In genomic region chr5:159311063-159311462, GRCh38 we compare ENCODE assay signal across 17 cellular contexts. TPM values are rescaled to one million over a fixed set of nuclear protein-coding genes. Genes with fewer than 3 reads are reported as not detected.
DNase-seq lines count a peak whose midpoint lies in the region; ATAC-seq and TF ChIP-seq lines count a peak whose summit lies in the region.
"Had no signal": no experiment of that assay in that cellular context is flagged by ENCODE, and none has a peak within 500 bp of the region (broad histone marks: within the 10 kb centered on the region; RNA-seq: fewer than 3 reads in every experiment).

No MANE protein-coding gene starts in this region.

- 93% methylated on average over 6 of the region's 7 CpGs for WGBS in mesenchymal stem cell
- 39% methylated on average over 7 of the region's 7 CpGs for WGBS in prostate gland

- H3K14ac ChIP-seq in mesenchymal stem cell (ENCODE audit: low read length in 2 of 2) = no peak overlapping the region

- H3K27ac Mint-ChIP-seq in activated CD4-positive, alpha-beta T cell treated with anti-CD3 and anti-CD28 coated beads for 36 hours = no peak overlapping the region
- H3K27ac Mint-ChIP-seq in type B pancreatic cell = no peak overlapping the region

- peak overlapping the region; percentile 36 for H3K9ac ChIP-seq in mesenchymal stem cell (ENCODE audit: low read length)

- H3K9me3 ChIP-seq in breast epithelium (no peaks in the 10 kb centered on the region), mesenchymal stem cell (ENCODE audit: control insufficient read depth, low read length) (no peaks in the 10 kb centered on the region), prostate gland (no peaks in the 10 kb centered on the region)
- H3K9me3 ChIP-seq: A549, HAP-1, right lobe of liver had no signal

- no peak for TF ChIP-seq CTCF in breast epithelium (IDR thresholded peaks at IDR 0.05)
- TF ChIP-seq CTCF in type B pancreatic cell (conservative IDR thresholded peaks at IDR 0.05) = no peak
- TF ChIP-seq CTCF in prostate gland (IDR thresholded peaks at IDR 0.05) = no peak

- no peak overlapping the region for H3K23ac ChIP-seq in mesenchymal stem cell (ENCODE audit: low read length in 2 of 2)

- H4K8ac ChIP-seq in mesenchymal stem cell (ENCODE audit: low read length) = no peak overlapping the region

- no peak for ATAC-seq in activated CD4-positive, alpha-beta T cell treated with anti-CD3 and anti-CD28 coated beads for 36 hours
- ATAC-seq in GM21423 (IDR thresholded peaks at IDR 0.05; ENCODE audit: unreplicated experiment) = no peak
- ATAC-seq: A549, right lobe of liver had no signal

- H4K91ac ChIP-seq in mesenchymal stem cell (ENCODE audit: low read length) = no peak overlapping the region

- H3K79me1 ChIP-seq in mesenchymal stem cell (replicated peaks; ENCODE audit: low read length, poor library complexity, severe bottlenecking) = no peaks in the 10 kb centered on the region

- no peaks in the 10 kb centered on the region for H3K36me3 Mint-ChIP-seq in activated CD4-positive, alpha-beta T cell treated with anti-CD3 and anti-CD28 coated beads for 36 hours (ENCODE audit: low read depth)
- H3K36me3 Mint-ChIP-seq in type B pancreatic cell = no peaks in the 10 kb centered on the region

- peaks cover 0 to 3% of the 10 kb centered on the region in 2 donors for H3K27me3 ChIP-seq in breast epithelium
- peaks cover 56 to 69% of the 10 kb centered on the region in 2 experiments for H3K27me3 ChIP-seq in mesenchymal stem cell (ENCODE audit: control insufficient read depth in 1 of 2, insufficient read depth in 1 of 2, low read length in 2 of 2)
- H3K27me3 ChIP-seq in prostate gland (replicated peaks; ENCODE audit: insufficient read depth) = no peaks in the 10 kb centered on the region

- no peak overlapping the region for H2BK120ac ChIP-seq in mesenchymal stem cell (ENCODE audit: low read depth, low read length)

- H3K4me2 ChIP-seq in mesenchymal stem cell (ENCODE audit: low read length, poor library complexity, severe bottlenecking) = no peak overlapping the region
- H3K4me2 ChIP-seq: A549 had no signal

- H3K18ac ChIP-seq in mesenchymal stem cell (ENCODE audit: low read depth in 1 of 2, low read length in 2 of 2) = no peak overlapping the region

- POLR2A ChIA-PET in activated CD4-positive, alpha-beta T cell treated with anti-CD3 and anti-CD28 coated beads for 36 hours (lab: Charles Lee) = interaction anchor here (0.8 kb wide), 1 partner anchor 154 kb away, joined by 3 read pairs; no protein-coding TSS in a partner anchor

- H3K9me3 Mint-ChIP-seq in activated CD4-positive, alpha-beta T cell treated with anti-CD3 and anti-CD28 coated beads for 36 hours (ENCODE audit: low read depth) = no peaks in the 10 kb centered on the region
- no peaks in the 10 kb centered on the region for H3K9me3 Mint-ChIP-seq in type B pancreatic cell

- H2AFZ ChIP-seq in mesenchymal stem cell (ENCODE audit: low read depth, low read length) = no peak overlapping the region

- no peak for TF ChIP-seq POLR2A in breast epithelium (IDR thresholded peaks at IDR 0.05)
- no peak for TF ChIP-seq POLR2A in prostate gland (IDR thresholded peaks at IDR 0.05)

- H3K4me3 Mint-ChIP-seq in activated CD4-positive, alpha-beta T cell treated with anti-CD3 and anti-CD28 coated beads for 36 hours = peak overlapping the region; percentile 13
- H3K4me3 Mint-ChIP-seq in type B pancreatic cell = peak overlapping the region; percentile 70

- peaks cover 5% of the 10 kb centered on the region for H3K27me3 Mint-ChIP-seq in activated CD4-positive, alpha-beta T cell treated with anti-CD3 and anti-CD28 coated beads for 36 hours
- H3K27me3 Mint-ChIP-seq in type B pancreatic cell = peaks cover 74% of the 10 kb centered on the region

- intact Hi-C loops in activated CD4-positive, alpha-beta T cell treated with anti-CD3 and anti-CD28 coated beads for 36 hours (cut with DNase I, micrococcal nuclease) = loop anchor here in 1 of 2 experiments (10.0 kb wide), 1 partner anchor 616 kb away; no protein-coding TSS in a partner anchor
- intact Hi-C loops in breast epithelium (cut with DNase I; ENCODE audit: low total_unique reads) = no loop called here
- intact Hi-C loops in prostate gland (cut with DNase I) = no loop called here

- DNase-seq in activated CD4-positive, alpha-beta T cell treated with anti-CD3 and anti-CD28 coated beads for 36 hours = no peak
- no peak for DNase-seq in activated CD4-positive, alpha-beta T cell treated with anti-CD3 and anti-CD28 coated beads for 1 hour
- DNase-seq in breast epithelium (ENCODE audit: low spot score in 2 of 2) (no peak), mesenchymal stem cell (no peak), type B pancreatic cell (ENCODE audit: extremely low spot score, unreplicated experiment) (no peak), prostate gland (ENCODE audit: low spot score) (no peak)
- DNase-seq in activated naive CD4-positive, alpha-beta T cell treated with anti-CD3 and anti-CD28 coated beads, Interleukin-2, amount 50 U/mL, for 16 hours = no peak
- DNase-seq: activated CD4-positive, CD25-positive, alpha-beta regulatory T cell treated with anti-CD3 and anti-CD28 coated beads, Interleukin-2, amount 50 U/mL, for 72 hours; Kasumi-1; NCI-H187 treated with DMSO at 0.1 percent for 48 hours; right lobe of liver had no signal

- no peak overlapping the region for H2BK5ac ChIP-seq in mesenchymal stem cell (ENCODE audit: low read depth, low read length, poor library complexity, severe bottlenecking)

- no peak overlapping the region for H2BK12ac ChIP-seq in mesenchymal stem cell (ENCODE audit: low read length in 2 of 2)

- H2AK5ac ChIP-seq in mesenchymal stem cell (ENCODE audit: low read length, severe bottlenecking) = no peak overlapping the region

- peak overlapping the region in 2 of 3 donors; percentile 24 to 54 for H3K4me3 ChIP-seq in breast epithelium
- peak overlapping the region in 1 of 2 experiments; percentile 51 for H3K4me3 ChIP-seq in mesenchymal stem cell (ENCODE audit: insufficient read depth in 1 of 2, low read depth in 1 of 2, low read length in 2 of 2)
- H3K4me3 ChIP-seq in prostate gland = peak overlapping the region in 1 of 2 donors; percentile 4
- H3K4me3 ChIP-seq: A549, HAP-1, right lobe of liver had no signal

- H3K4me1 ChIP-seq in breast epithelium = no peaks in the 10 kb centered on the region
- H3K4me1 ChIP-seq in mesenchymal stem cell (ENCODE audit: control insufficient read depth, insufficient read depth, low read depth, low read length) = peaks cover 3% of the 10 kb centered on the region
- H3K4me1 ChIP-seq in prostate gland (replicated peaks) = no peaks in the 10 kb centered on the region
- H3K4me1 ChIP-seq: A549, HAP-1 had no signal

- no peaks in the 10 kb centered on the region for H3K36me3 ChIP-seq in breast epithelium
- no peaks in the 10 kb centered on the region for H3K36me3 ChIP-seq in mesenchymal stem cell (ENCODE audit: control insufficient read depth in 1 of 2, insufficient read depth in 2 of 2, low read depth in 1 of 2, low read length in 2 of 2)
- H3K36me3 ChIP-seq in prostate gland = no peaks in the 10 kb centered on the region
- H3K36me3 ChIP-seq: HAP-1, right lobe of liver had no signal

- H2BK15ac ChIP-seq in mesenchymal stem cell (ENCODE audit: low read depth, poor library complexity, severe bottlenecking) = no peak overlapping the region

- CTCF ChIA-PET in activated CD4-positive, alpha-beta T cell treated with anti-CD3 and anti-CD28 coated beads for 36 hours (lab: Charles Lee) = interaction anchor here (0.6 to 3.2 kb wide), 8 partner anchors 12 to 291 kb away, joined by 3 to 19 read pairs (median 3); no protein-coding TSS in a partner anchor

- H3K27ac ChIP-seq in breast epithelium (no peak overlapping the region), mesenchymal stem cell (ENCODE audit: low read length, poor library complexity, severe bottlenecking) (no peak overlapping the region), prostate gland (no peak overlapping the region)
- H3K27ac ChIP-seq: A549, right lobe of liver had no signal

- H3K4ac ChIP-seq in mesenchymal stem cell (ENCODE audit: low read depth in 1 of 2, low read length in 2 of 2) = no peak overlapping the region

- H3K4me1 Mint-ChIP-seq in activated CD4-positive, alpha-beta T cell treated with anti-CD3 and anti-CD28 coated beads for 36 hours = peaks cover 9% of the 10 kb centered on the region
- peaks cover 6% of the 10 kb centered on the region for H3K4me1 Mint-ChIP-seq in type B pancreatic cell (ENCODE audit: unreplicated experiment)

RNA-seq across cellular contexts. Expression of gene IL12B, which starts 19.2 kb away (rescaled TPM):
- total RNA-seq in activated CD4-positive, alpha-beta T cell treated with anti-CD3 and anti-CD28 coated beads for 36 hours = not detected
- not detected for total RNA-seq in breast epithelium
- polyA plus RNA-seq in mesenchymal stem cell (2013, experiment 1 of 2) = not detected
- polyA plus RNA-seq in mesenchymal stem cell (2013, experiment 2 of 2) = not detected
- not detected in 2 replicates for total RNA-seq in type B pancreatic cell (ENCODE audit: low replicate concordance)
- total RNA-seq in prostate gland = not detected
- total RNA-seq: cerebellum, right lobe of liver, ureter had no signal
- polyA plus RNA-seq: esophagus had no signal

RNA-seq across cellular contexts. Expression of gene UBLCP1, which starts 48.0 kb away (rescaled TPM):
- 10 to 100 TPM; 26.0 to 31.0 TPM for total RNA-seq in activated CD4-positive, alpha-beta T cell treated with anti-CD3 and anti-CD28 coated beads for 36 hours
- 10 to 100 TPM; 17.0 to 29.5 (median 24.3) TPM for total RNA-seq in breast epithelium
- 47.9 TPM for polyA plus RNA-seq in mesenchymal stem cell (2013, experiment 1 of 2)
- polyA plus RNA-seq in mesenchymal stem cell (2013, experiment 2 of 2) = 52.3 TPM
- total RNA-seq in type B pancreatic cell (ENCODE audit: low replicate concordance) = 20.5 and 29.4 TPM in 2 replicates
- total RNA-seq in prostate gland = 10 to 100 TPM; 17.0 to 22.8 TPM
